ENCODE assay signal across 1 cellular context in genomic region chr12:104643921-104644669, GRCh38.
TF ChIP-seq lines count a peak whose summit lies in the region.

No MANE protein-coding gene starts in this region.

TF ChIP-seq in GM23338, 12 proteins besides CTCF, POLR2A, EP300 and RAD21 (continued from another document):
- TF ChIP-seq, protein P1, sequence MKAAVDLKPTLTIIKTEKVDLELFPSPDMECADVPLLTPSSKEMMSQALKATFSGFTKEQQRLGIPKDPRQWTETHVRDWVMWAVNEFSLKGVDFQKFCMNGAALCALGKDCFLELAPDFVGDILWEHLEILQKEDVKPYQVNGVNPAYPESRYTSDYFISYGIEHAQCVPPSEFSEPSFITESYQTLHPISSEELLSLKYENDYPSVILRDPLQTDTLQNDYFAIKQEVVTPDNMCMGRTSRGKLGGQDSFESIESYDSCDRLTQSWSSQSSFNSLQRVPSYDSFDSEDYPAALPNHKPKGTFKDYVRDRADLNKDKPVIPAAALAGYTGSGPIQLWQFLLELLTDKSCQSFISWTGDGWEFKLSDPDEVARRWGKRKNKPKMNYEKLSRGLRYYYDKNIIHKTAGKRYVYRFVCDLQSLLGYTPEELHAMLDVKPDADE (IDR thresholded peaks at IDR 0.05): no peak
- TF ChIP-seq, protein P2, sequence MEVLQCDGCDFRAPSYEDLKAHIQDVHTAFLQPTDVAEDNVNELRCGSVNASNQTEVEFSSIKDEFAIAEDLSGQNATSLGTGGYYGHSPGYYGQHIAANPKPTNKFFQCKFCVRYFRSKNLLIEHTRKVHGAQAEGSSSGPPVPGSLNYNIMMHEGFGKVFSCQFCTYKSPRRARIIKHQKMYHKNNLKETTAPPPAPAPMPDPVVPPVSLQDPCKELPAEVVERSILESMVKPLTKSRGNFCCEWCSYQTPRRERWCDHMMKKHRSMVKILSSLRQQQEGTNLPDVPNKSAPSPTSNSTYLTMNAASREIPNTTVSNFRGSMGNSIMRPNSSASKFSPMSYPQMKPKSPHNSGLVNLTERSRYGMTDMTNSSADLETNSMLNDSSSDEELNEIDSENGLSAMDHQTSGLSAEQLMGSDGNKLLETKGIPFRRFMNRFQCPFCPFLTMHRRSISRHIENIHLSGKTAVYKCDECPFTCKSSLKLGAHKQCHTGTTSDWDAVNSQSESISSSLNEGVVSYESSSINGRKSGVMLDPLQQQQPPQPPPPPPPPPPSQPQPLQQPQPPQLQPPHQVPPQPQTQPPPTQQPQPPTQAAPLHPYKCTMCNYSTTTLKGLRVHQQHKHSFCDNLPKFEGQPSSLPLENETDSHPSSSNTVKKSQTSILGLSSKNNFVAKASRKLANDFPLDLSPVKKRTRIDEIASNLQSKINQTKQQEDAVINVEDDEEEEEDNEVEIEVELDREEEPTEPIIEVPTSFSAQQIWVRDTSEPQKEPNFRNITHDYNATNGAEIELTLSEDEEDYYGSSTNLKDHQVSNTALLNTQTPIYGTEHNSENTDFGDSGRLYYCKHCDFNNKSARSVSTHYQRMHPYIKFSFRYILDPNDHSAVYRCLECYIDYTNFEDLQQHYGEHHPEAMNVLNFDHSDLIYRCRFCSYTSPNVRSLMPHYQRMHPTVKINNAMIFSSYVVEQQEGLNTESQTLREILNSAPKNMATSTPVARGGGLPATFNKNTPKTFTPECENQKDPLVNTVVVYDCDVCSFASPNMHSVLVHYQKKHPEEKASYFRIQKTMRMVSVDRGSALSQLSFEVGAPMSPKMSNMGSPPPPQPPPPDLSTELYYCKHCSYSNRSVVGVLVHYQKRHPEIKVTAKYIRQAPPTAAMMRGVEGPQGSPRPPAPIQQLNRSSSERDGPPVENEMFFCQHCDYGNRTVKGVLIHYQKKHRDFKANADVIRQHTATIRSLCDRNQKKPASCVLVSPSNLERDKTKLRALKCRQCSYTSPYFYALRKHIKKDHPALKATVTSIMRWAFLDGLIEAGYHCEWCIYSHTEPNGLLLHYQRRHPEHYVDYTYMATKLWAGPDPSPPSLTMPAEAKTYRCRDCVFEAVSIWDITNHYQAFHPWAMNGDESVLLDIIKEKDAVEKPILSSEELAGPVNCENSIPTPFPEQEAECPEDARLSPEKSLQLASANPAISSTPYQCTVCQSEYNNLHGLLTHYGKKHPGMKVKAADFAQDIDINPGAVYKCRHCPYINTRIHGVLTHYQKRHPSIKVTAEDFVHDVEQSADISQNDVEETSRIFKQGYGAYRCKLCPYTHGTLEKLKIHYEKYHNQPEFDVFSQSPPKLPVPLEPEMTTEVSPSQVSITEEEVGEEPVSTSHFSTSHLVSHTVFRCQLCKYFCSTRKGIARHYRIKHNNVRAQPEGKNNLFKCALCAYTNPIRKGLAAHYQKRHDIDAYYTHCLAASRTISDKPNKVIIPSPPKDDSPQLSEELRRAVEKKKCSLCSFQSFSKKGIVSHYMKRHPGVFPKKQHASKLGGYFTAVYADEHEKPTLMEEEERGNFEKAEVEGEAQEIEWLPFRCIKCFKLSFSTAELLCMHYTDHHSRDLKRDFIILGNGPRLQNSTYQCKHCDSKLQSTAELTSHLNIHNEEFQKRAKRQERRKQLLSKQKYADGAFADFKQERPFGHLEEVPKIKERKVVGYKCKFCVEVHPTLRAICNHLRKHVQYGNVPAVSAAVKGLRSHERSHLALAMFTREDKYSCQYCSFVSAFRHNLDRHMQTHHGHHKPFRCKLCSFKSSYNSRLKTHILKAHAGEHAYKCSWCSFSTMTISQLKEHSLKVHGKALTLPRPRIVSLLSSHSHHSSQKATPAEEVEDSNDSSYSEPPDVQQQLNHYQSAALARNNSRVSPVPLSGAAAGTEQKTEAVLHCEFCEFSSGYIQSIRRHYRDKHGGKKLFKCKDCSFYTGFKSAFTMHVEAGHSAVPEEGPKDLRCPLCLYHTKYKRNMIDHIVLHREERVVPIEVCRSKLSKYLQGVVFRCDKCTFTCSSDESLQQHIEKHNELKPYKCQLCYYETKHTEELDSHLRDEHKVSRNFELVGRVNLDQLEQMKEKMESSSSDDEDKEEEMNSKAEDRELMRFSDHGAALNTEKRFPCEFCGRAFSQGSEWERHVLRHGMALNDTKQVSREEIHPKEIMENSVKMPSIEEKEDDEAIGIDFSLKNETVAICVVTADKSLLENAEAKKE (CRISPR knock-in tag; IDR thresholded peaks at IDR 0.05): no peak
